14 cellular contexts compared by ENCODE assay signal in genomic region chr2:1544478-1545069, GRCh38.
A peak's percentile ranks its signal among the peaks of the same experiment; 100 is the strongest.
DNase-seq lines count a peak whose midpoint lies in the region; ATAC-seq and TF ChIP-seq lines count a peak whose summit lies in the region.
"Had no signal": no experiment of that assay in that cellular context is flagged by ENCODE, and none has a peak within 500 bp of the region (broad histone marks: within the 10 kb centered on the region; RNA-seq: fewer than 3 reads in every experiment).

No MANE protein-coding gene starts in this region.

- H3K27me3 Mint-ChIP-seq in HFFc6 (ENCODE audit: insufficient read depth) = no peaks in the 10 kb centered on the region
- H3K27me3 Mint-ChIP-seq: naive thymus-derived CD4-positive, alpha-beta T cell had no signal

- peak; percentile 30; the same call in 2 of the 3 replicates for ATAC-seq in SK-N-SH treated with all-trans-retinoic acid at 6 μM for 48 hours
- ATAC-seq: activated CD8-positive, alpha-beta T cell treated with anti-CD3 and anti-CD28 coated beads for 36 hours; body of pancreas; HCT116; left lobe of liver; naive thymus-derived CD4-positive, alpha-beta T cell had no signal

- peaks cover 26% of the 10 kb centered on the region for H3K4me1 Mint-ChIP-seq in HFFc6 (ENCODE audit: low read depth)

- peak overlapping the region; percentile 64; the same call in 1 of the 2 replicates for H3K27ac Mint-ChIP-seq in HFFc6
- H3K27ac Mint-ChIP-seq: activated CD8-positive, alpha-beta T cell treated with anti-CD3 and anti-CD28 coated beads for 36 hours had no signal

- DNase-seq in HFFc6 = peak; percentile 67
- DNase-seq in fibroblast of peridontal ligament (ENCODE audit: extremely low read depth) = peak; percentile 28
- DNase-seq in renal cortical epithelial cell (ENCODE audit: low read depth) = peak; percentile 61
- no peak for DNase-seq in HT-29 (ENCODE audit: low spot score)
- DNase-seq in SKM-1 (lab: John Stamatoyannopoulos, UW; ENCODE audit: unreplicated experiment) = no peak
- no peak for DNase-seq in HuH-7 (ENCODE audit: low spot score)
- DNase-seq: activated CD8-positive, alpha-beta T cell treated with anti-CD3 and anti-CD28 coated beads for 36 hours; body of pancreas; DMS79; naive thymus-derived CD4-positive, alpha-beta T cell; SHP77 treated with DMSO at 0.1 percent for 48 hours had no signal

- no peaks in the 10 kb centered on the region for H3K9me3 Mint-ChIP-seq in HFFc6
- H3K9me3 Mint-ChIP-seq: activated CD8-positive, alpha-beta T cell treated with anti-CD3 and anti-CD28 coated beads for 36 hours; naive thymus-derived CD4-positive, alpha-beta T cell had no signal

- TF ChIP-seq CTCF in HFFc6 (IDR thresholded peaks at IDR 0.05) = no peak

- no peaks in the 10 kb centered on the region for H3K36me3 Mint-ChIP-seq in HFFc6 (ENCODE audit: low read depth)
- H3K36me3 Mint-ChIP-seq: naive thymus-derived CD4-positive, alpha-beta T cell had no signal

- H3K4me3 Mint-ChIP-seq in HFFc6 = no peak overlapping the region
- H3K4me3 Mint-ChIP-seq: activated CD8-positive, alpha-beta T cell treated with anti-CD3 and anti-CD28 coated beads for 36 hours; naive thymus-derived CD4-positive, alpha-beta T cell had no signal

TF ChIP-seq in SK-N-SH treated with all-trans-retinoic acid at 6 μM for 48 hours, 23 proteins besides CTCF, POLR2A, EP300 and RAD21:
- no peak for TF ChIP-seq ZFP30 (CRISPR knock-in tag; IDR thresholded peaks at IDR 0.05)

Comparison
In these comparisons a context has a peak if more than half of its experiments do, and no peak if none do; other contexts are left out.
1. DNase-seq: peak in HFFc6 (single experiment), fibroblast of peridontal ligament (single experiment) and renal cortical epithelial cell (single experiment); none in HT-29 (single experiment), SKM-1 (single experiment) and HuH-7 (single experiment).